34 cellular contexts compared by ENCODE assay signal in genomic region chr6:116084284-116084683, GRCh38. TPM values are rescaled to one million over a fixed set of nuclear protein-coding genes. Genes with fewer than 3 reads are reported as not detected.
"Had no signal": no experiment of that assay in that cellular context is flagged by ENCODE, and none has a peak within 500 bp of the region (broad histone marks: within the 10 kb centered on the region; RNA-seq: fewer than 3 reads in every experiment).

No MANE protein-coding gene starts in this region.

- H3K4me3 Mint-ChIP-seq: activated B cell treated with CpG ODN at 0.5 μM for 24 hours; activated CD4-positive, alpha-beta memory T cell treated with anti-CD3 and anti-CD28 coated beads, Interleukin-2, amount 10 ng/mL, durations not matched to agents 7 days and 5 days; activated CD8-positive, alpha-beta memory T cell treated with anti-CD3 and anti-CD28 coated beads, Interleukin-2, amount 10 ng/mL, durations not matched to agents 7 days and 5 days; activated naive CD8-positive, alpha-beta T cell treated with anti-CD3 and anti-CD28 coated beads for 36 hours; central memory CD8-positive, alpha-beta T cell had no signal

- H3K27me3 Mint-ChIP-seq: activated B cell treated with CpG ODN at 0.5 μM for 24 hours had no signal

- H3K4me1 ChIP-seq: SJCRH30 had no signal

- H3K9me3 ChIP-seq: ascending aorta, SJCRH30 had no signal

- H3K9me3 Mint-ChIP-seq: activated B cell treated with CpG ODN at 0.5 μM for 24 hours; activated CD4-positive, alpha-beta memory T cell treated with anti-CD3 and anti-CD28 coated beads, Interleukin-2, amount 10 ng/mL, durations not matched to agents 7 days and 5 days; activated naive CD8-positive, alpha-beta T cell treated with anti-CD3 and anti-CD28 coated beads for 36 hours; central memory CD8-positive, alpha-beta T cell had no signal

- DNase-seq: activated B cell treated with CpG ODN at 0.5 μM for 24 hours; activated CD4-positive, alpha-beta memory T cell treated with anti-CD3 and anti-CD28 coated beads, Interleukin-2, amount 10 ng/mL, durations not matched to agents 7 days and 5 days; activated CD4-positive, alpha-beta T cell treated with anti-CD3 and anti-CD28 coated beads for 1 hour; activated CD4-positive, alpha-beta T cell treated with anti-CD3 and anti-CD28 coated beads for 48 hours; activated CD8-positive, alpha-beta memory T cell treated with anti-CD3 and anti-CD28 coated beads for 24 hours; activated CD8-positive, alpha-beta memory T cell treated with anti-CD3 and anti-CD28 coated beads, Interleukin-2, amount 10 ng/mL, durations not matched to agents 7 days and 5 days; activated CD8-positive, alpha-beta memory T cell treated with anti-CD3 and anti-CD28 coated beads, Interleukin-2, amount 50 U/mL, for 48 hours; activated effector memory CD4-positive, alpha-beta T cell treated with Interleukin-2 at 50 U/mL for 16 hours; activated naive CD4-positive, alpha-beta T cell; activated naive CD4-positive, alpha-beta T cell treated with anti-CD3 and anti-CD28 coated beads, Interleukin-2, amount 50 U/mL, for 16 hours; activated naive CD8-positive, alpha-beta T cell treated with anti-CD3 and anti-CD28 coated beads for 36 hours; activated T-cell treated with anti-CD3 and anti-CD28 coated beads, Interleukin-2, amount 50 U/mL, for 48 hours; amniotic stem cell; Kasumi-1; MG63; NCI-H1048; NCI-H1105 treated with DMSO at 0.1 percent for 48 hours; NCI-H1436; NCI-H1694; NCI-H1930; NCI-H2081 treated with DMSO at 0.1 percent for 48 hours; NCI-H345; NCI-H524 treated with DMSO at 0.1 percent for 48 hours; SHP77; SJCRH30; T1000 had no signal

- H3K27ac Mint-ChIP-seq: activated B cell treated with CpG ODN at 0.5 μM for 24 hours; activated CD4-positive, alpha-beta memory T cell treated with anti-CD3 and anti-CD28 coated beads, Interleukin-2, amount 10 ng/mL, durations not matched to agents 7 days and 5 days; activated CD8-positive, alpha-beta memory T cell treated with anti-CD3 and anti-CD28 coated beads, Interleukin-2, amount 10 ng/mL, durations not matched to agents 7 days and 5 days; activated naive CD8-positive, alpha-beta T cell treated with anti-CD3 and anti-CD28 coated beads for 36 hours had no signal

- H3K27me3 ChIP-seq: ascending aorta, cardiac muscle cell, MG63, SJCRH30 had no signal

- H3K36me3 Mint-ChIP-seq: activated CD8-positive, alpha-beta memory T cell treated with anti-CD3 and anti-CD28 coated beads, Interleukin-2, amount 10 ng/mL, durations not matched to agents 7 days and 5 days; activated naive CD8-positive, alpha-beta T cell treated with anti-CD3 and anti-CD28 coated beads for 36 hours had no signal

- H3K36me3 ChIP-seq: ascending aorta, cardiac muscle cell, MG63, SJCRH30 had no signal

- H3K27ac ChIP-seq: cardiac muscle cell, SJCRH30, SK-N-MC, VCaP had no signal

- ATAC-seq: activated CD8-positive, alpha-beta memory T cell treated with anti-CD3 and anti-CD28 coated beads, Interleukin-2, amount 10 ng/mL, durations not matched to agents 7 days and 5 days; Panc1 had no signal

- H3K4me1 Mint-ChIP-seq: central memory CD8-positive, alpha-beta T cell had no signal

- H3K4me3 ChIP-seq: ascending aorta, cardiac muscle cell, MG63, SJCRH30, SK-N-MC had no signal

RNA-seq across cellular contexts. Expression of gene COL10A1, which starts 41.6 kb away (rescaled TPM):
- total RNA-seq: activated B cell treated with CpG ODN at 0.5 μM for 24 hours; activated CD4-positive, alpha-beta memory T cell treated with anti-CD3 and anti-CD28 coated beads, Interleukin-2, amount 10 ng/mL, durations not matched to agents 7 days and 5 days; activated CD8-positive, alpha-beta memory T cell treated with anti-CD3 and anti-CD28 coated beads, Interleukin-2, amount 10 ng/mL, durations not matched to agents 7 days and 5 days; activated naive CD8-positive, alpha-beta T cell treated with anti-CD3 and anti-CD28 coated beads for 36 hours; ascending aorta; cardiac muscle cell; T-helper 1 cell treated with Interleukin-12 subunit alpha and Interleukin-12 subunit beta and Interleukin-4 antibody, amounts not matched to agents 30 ng/mL and 1 ng/mL, for 36 hours; T-helper 2 cell treated with Interferon-gamma antibody and Interleukin-4, amounts not matched to agents 100 ng/mL and 5 ng/mL, for 36 hours had no signal
